8 cellular contexts compared by ENCODE assay signal in genomic region chr14:52790756-52791203, GRCh38. TPM values are rescaled to one million over a fixed set of nuclear protein-coding genes. Genes with fewer than 3 reads are reported as not detected.
A peak's percentile ranks its signal among the peaks of the same experiment; 100 is the strongest.
DNase-seq lines count a peak whose midpoint lies in the region; ATAC-seq and TF ChIP-seq lines count a peak whose summit lies in the region.

No MANE protein-coding gene starts in this region.

- no peaks in the 10 kb centered on the region for H3K9me3 ChIP-seq in ES-I3 (ENCODE audit: control insufficient read depth, insufficient read depth, low read length)
- H3K9me3 ChIP-seq in body of pancreas: no peaks in the 10 kb centered on the region

- no peak overlapping the region for H2BK120ac ChIP-seq in mesendoderm (ENCODE audit: low read depth, low read length)

- H2BK5ac ChIP-seq in mesendoderm (ENCODE audit: low read length): no peak overlapping the region

- H3K23ac ChIP-seq in mesendoderm (ENCODE audit: low read length): no peak overlapping the region

- ATAC-seq in HG03175 (IDR thresholded peaks at IDR 0.05; ENCODE audit: unreplicated experiment) (peak; percentile 2), body of pancreas (no peak), HG02588 (IDR thresholded peaks at IDR 0.05; ENCODE audit: unreplicated experiment) (no peak), HG03280 (IDR thresholded peaks at IDR 0.05; ENCODE audit: unreplicated experiment) (no peak)

- H3K36me3 ChIP-seq in ES-I3 (ENCODE audit: insufficient read depth, low read length) (no peaks in the 10 kb centered on the region), body of pancreas (replicated peaks in 1 of 2; ENCODE audit: insufficient read depth in 1 of 2, low read depth in 2 of 2) (no peaks in the 10 kb centered on the region), mesendoderm (ENCODE audit: control insufficient read depth, insufficient read depth, low read length) (no peaks in the 10 kb centered on the region)

- H4K5ac ChIP-seq in mesendoderm (ENCODE audit: low read length): no peak overlapping the region

- H3K79me1 ChIP-seq in mesendoderm (ENCODE audit: low read length): peaks cover 2% of the 10 kb centered on the region

- no peak overlapping the region for H2BK15ac ChIP-seq in mesendoderm (replicated peaks; ENCODE audit: low read depth)

- 0 to 2% methylated on average over 17 to 25 of the region's 25 CpGs for WGBS in body of pancreas, 2 donors
- WGBS in mesendoderm (ENCODE audit: extremely low coverage, insufficient coverage, low lambda C conversion rate): no CpG with 5 or more reads among the region's 25 CpGs

- TF ChIP-seq POLR2A in body of pancreas (IDR thresholded peaks at IDR 0.05): no peak

- H3K4me1 ChIP-seq in ES-I3 (ENCODE audit: insufficient read depth, low read length) (no peaks in the 10 kb centered on the region), body of pancreas (peaks cover 39% of the 10 kb centered on the region), mesendoderm (ENCODE audit: control insufficient read depth, low read depth, low read length) (peaks cover 3% of the 10 kb centered on the region)

- intact Hi-C loops in body of pancreas (cut with DNase I): no loop called here

- no peak overlapping the region for H3K4ac ChIP-seq in mesendoderm (ENCODE audit: low read depth, low read length)

- H4K8ac ChIP-seq in mesendoderm (ENCODE audit: low read depth, low read length): no peak overlapping the region

- H3K4me2 ChIP-seq in mesendoderm (ENCODE audit: low read length): peak overlapping the region; percentile 78

- no peaks in the 10 kb centered on the region for H3K27me3 ChIP-seq in body of pancreas
- no peaks in the 10 kb centered on the region for H3K27me3 ChIP-seq in mesendoderm (ENCODE audit: insufficient read depth, low read length, poor library complexity)

- peak overlapping the region; percentile 63 for H3K9ac ChIP-seq in ES-I3 (ENCODE audit: low read depth, low read length)
- peak overlapping the region; percentile 89 for H3K9ac ChIP-seq in mesendoderm (ENCODE audit: low read length)

- peak overlapping the region; percentile 95 for H3K56ac ChIP-seq in mesendoderm (ENCODE audit: low read length)

- H3K79me2 ChIP-seq in mesendoderm (ENCODE audit: control insufficient read depth, insufficient read depth, low read length): peaks cover 2% of the 10 kb centered on the region

- DNase-seq in body of pancreas (no peak), mesendoderm (no peak), medulla oblongata (ENCODE audit: extremely low spot score) (no peak)
- DNase-seq in activated CD4-positive, alpha-beta T cell treated with anti-CD3 and anti-CD28 coated beads for 4 hours: no peak

- H3K4me3 ChIP-seq in body of pancreas (peak overlapping the region; percentile 37 to 78), mesendoderm (ENCODE audit: low read length) (peak overlapping the region; percentile 79)

- H3K18ac ChIP-seq in mesendoderm (ENCODE audit: low read length): peak overlapping the region; percentile 28

- H3K27ac ChIP-seq in body of pancreas: peak overlapping the region; percentile 91 to 98 (median 96)
- no peak overlapping the region for H3K27ac ChIP-seq in mesendoderm (ENCODE audit: low read depth, low read length)

- no peak overlapping the region for H2AK5ac ChIP-seq in mesendoderm (ENCODE audit: low read length)

- no peak for TF ChIP-seq CTCF in body of pancreas (IDR thresholded peaks at IDR 0.05)

RNA-seq across cellular contexts. Expression of gene GNPNAT1, which starts 0.6 kb away (rescaled TPM):
- total RNA-seq in body of pancreas: 10 to 100 TPM in 1 of 2 donors, 1 to 10 TPM in 1; 9.6 to 27.0 TPM
- 32.5 TPM for polyA plus RNA-seq in mesendoderm (2013, experiment 1 of 2)
- 33.9 TPM for polyA plus RNA-seq in mesendoderm (2013, experiment 2 of 2)
